12 cellular contexts compared by ENCODE assay signal in the genomic region with DNA sequence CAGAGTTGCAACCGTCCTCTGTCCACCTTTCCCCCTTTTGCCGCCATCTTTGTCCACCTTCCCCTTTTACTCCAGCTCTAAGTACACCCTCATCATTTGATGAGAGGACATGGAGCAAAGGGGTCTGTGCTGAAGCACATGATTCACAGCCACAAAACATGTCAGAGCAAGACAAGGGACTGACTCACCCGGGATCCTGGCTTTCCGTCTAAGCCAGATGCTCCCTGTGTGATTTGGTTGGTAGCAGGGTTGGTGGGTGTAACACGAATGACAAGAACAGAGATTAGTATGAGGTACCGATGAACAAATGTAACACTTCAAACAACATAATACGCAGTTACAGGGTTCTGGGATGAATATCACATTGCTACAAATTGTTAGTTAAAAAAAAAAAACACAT.
DNase-seq lines count a peak whose midpoint lies in the region; ATAC-seq, FAIRE-seq and TF ChIP-seq lines count a peak whose summit lies in the region.
"Had no signal": no experiment of that assay in that cellular context is flagged by ENCODE, and none has a peak within 500 bp of the region (broad histone marks: within the 10 kb centered on the region; RNA-seq: fewer than 3 reads in every experiment).

No MANE protein-coding gene starts in this region.

- intact Hi-C loops in cardiac septum (cut with DNase I), result loop anchor here (2.0 to 10.0 kb wide), 2 partner anchors 461 to 573 kb away; no protein-coding TSS in a partner anchor
- intact Hi-C loops in right lobe of liver (cut with DNase I), result no loop called here

- H3K27me3 ChIP-seq in astrocyte (ENCODE audit: insufficient read depth, low read length) (no peaks in the 10 kb centered on the region), right lobe of liver (no peaks in the 10 kb centered on the region), endodermal cell (ENCODE audit: control insufficient read depth, insufficient read depth, low read length, poor library complexity, severe bottlenecking) (peaks cover 37% of the 10 kb centered on the region)
- H3K27me3 ChIP-seq: transverse colon had no signal

- WGBS in right lobe of liver (ENCODE audit: insufficient coverage, low coverage, low lambda C conversion rate, missing lambda C conversion rate), result 66% methylated on average over 7 of the region's 7 CpGs
- 93 to 100% methylated on average over 1 to 7 of the region's 7 CpGs for WGBS in endodermal cell (ENCODE audit: insufficient coverage in 1 of 2, insufficient read length in 1 of 2), 2 experiments

- peak overlapping the region; percentile 63 for H3K9ac ChIP-seq in astrocyte (ENCODE audit: low read length)
- no peak overlapping the region for H3K9ac ChIP-seq in endodermal cell (ENCODE audit: extremely low read depth, low read length, poor library complexity, severe bottlenecking)

- H3K4me3 Mint-ChIP-seq in astrocyte (ENCODE audit: unreplicated experiment), result no peak overlapping the region
- no peak overlapping the region for H3K4me3 Mint-ChIP-seq in glutamatergic neuron (ENCODE audit: unreplicated experiment)
- H3K4me3 Mint-ChIP-seq in endodermal cell, result no peak overlapping the region

- no peak for ATAC-seq in right lobe of liver

- H3K36me3 Mint-ChIP-seq in astrocyte (ENCODE audit: low read depth, unreplicated experiment), result no peaks in the 10 kb centered on the region
- H3K36me3 Mint-ChIP-seq in glutamatergic neuron (ENCODE audit: unreplicated experiment), result no peaks in the 10 kb centered on the region
- no peaks in the 10 kb centered on the region for H3K36me3 Mint-ChIP-seq in endodermal cell (ENCODE audit: low read depth)

- peak; percentile 44 for DNase-seq in A172 (ENCODE audit: low spot score)
- peak; percentile 81 for DNase-seq in HS-5 (ENCODE audit: low read depth)
- peak; percentile 92 for DNase-seq in astrocyte (ENCODE audit: low read depth)
- no peak for DNase-seq in glutamatergic neuron
- no peak for DNase-seq in cardiac septum (ENCODE audit: low spot score)
- no peak for DNase-seq in right lobe of liver
- DNase-seq in D341Med (ENCODE audit: low spot score), result no peak
- no peak for DNase-seq in endodermal cell
- DNase-seq: left cardiac atrium, SHP77, transverse colon had no signal

- H3K36me3 ChIP-seq in astrocyte (ENCODE audit: insufficient read depth, low read length) (no peaks in the 10 kb centered on the region), right lobe of liver (no peaks in the 10 kb centered on the region), endodermal cell (ENCODE audit: control insufficient read depth, insufficient read depth, low read length) (no peaks in the 10 kb centered on the region)
- H3K36me3 ChIP-seq: transverse colon had no signal

- H3K27ac Mint-ChIP-seq in astrocyte (ENCODE audit: unreplicated experiment), result peak overlapping the region; percentile 97
- H3K27ac Mint-ChIP-seq in glutamatergic neuron (ENCODE audit: unreplicated experiment), result peak overlapping the region; percentile 44
- no peak overlapping the region for H3K27ac Mint-ChIP-seq in endodermal cell

- H3K4me1 ChIP-seq in astrocyte (ENCODE audit: insufficient read depth, low read length), result peaks cover 23% of the 10 kb centered on the region
- peaks cover 0 to under 1% (median 0%) of the 10 kb centered on the region in 4 donors for H3K4me1 ChIP-seq in right lobe of liver
- H3K4me1 ChIP-seq in endodermal cell (ENCODE audit: control insufficient read depth, insufficient read depth, low read length), result no peaks in the 10 kb centered on the region

- H3K27ac ChIP-seq in astrocyte (ENCODE audit: low read depth, low read length) (peak overlapping the region; percentile 62), right lobe of liver (no peak overlapping the region), endodermal cell (ENCODE audit: low read depth, low read length) (no peak overlapping the region)
- H3K27ac ChIP-seq: transverse colon had no signal

- H3K9me3 Mint-ChIP-seq in astrocyte (ENCODE audit: unreplicated experiment) (no peaks in the 10 kb centered on the region), glutamatergic neuron (ENCODE audit: unreplicated experiment) (no peaks in the 10 kb centered on the region), endodermal cell (no peaks in the 10 kb centered on the region)
- H3K9me3 Mint-ChIP-seq: nephron had no signal

- peak overlapping the region; percentile 62 for H3K4me2 ChIP-seq in astrocyte (ENCODE audit: low read length)

- peak overlapping the region; percentile 65 for H2AFZ ChIP-seq in astrocyte (ENCODE audit: low read depth, low read length)

- H3K79me2 ChIP-seq in astrocyte (ENCODE audit: insufficient read depth, low read length), result no peaks in the 10 kb centered on the region

- H3K4me1 Mint-ChIP-seq in astrocyte (ENCODE audit: low read depth, unreplicated experiment) (peaks cover 25% of the 10 kb centered on the region), glutamatergic neuron (ENCODE audit: low read depth, unreplicated experiment) (peaks cover 5% of the 10 kb centered on the region), endodermal cell (peaks cover 5% of the 10 kb centered on the region)

- TF ChIP-seq CTCF in astrocyte (IDR thresholded peaks at IDR 0.05; ENCODE audit: insufficient read depth, low read depth, low read length) (no peak), glutamatergic neuron (IDR thresholded peaks at IDR 0.05; ENCODE audit: partially characterized antibody, unreplicated experiment) (no peak), right lobe of liver (IDR thresholded peaks at IDR 0.05) (no peak), endodermal cell (conservative IDR thresholded peaks at IDR 0.05) (no peak)

- no peak for TF ChIP-seq POLR2A in right lobe of liver (IDR thresholded peaks at IDR 0.05)

- H3K9me3 ChIP-seq in astrocyte (ENCODE audit: insufficient read depth, low read depth, low read length) (no peaks in the 10 kb centered on the region), right lobe of liver (no peaks in the 10 kb centered on the region), endodermal cell (ENCODE audit: control insufficient read depth, low read length) (no peaks in the 10 kb centered on the region)
- H3K9me3 ChIP-seq: transverse colon had no signal

- peak; percentile 78 for FAIRE-seq in astrocyte (lab: Jason Lieb, UNC)

- H3K4me3 ChIP-seq in astrocyte (ENCODE audit: insufficient read depth, low read depth, low read length) (no peak overlapping the region), right lobe of liver (no peak overlapping the region), endodermal cell (ENCODE audit: low read length) (no peak overlapping the region)
- H3K4me3 ChIP-seq: transverse colon had no signal

- H4K20me1 ChIP-seq in astrocyte (ENCODE audit: insufficient read depth, low read length), result no peaks in the 10 kb centered on the region

- no peaks in the 10 kb centered on the region for H3K27me3 Mint-ChIP-seq in astrocyte (ENCODE audit: low read depth, unreplicated experiment)
- H3K27me3 Mint-ChIP-seq in glutamatergic neuron (ENCODE audit: unreplicated experiment), result no peaks in the 10 kb centered on the region
- H3K27me3 Mint-ChIP-seq in endodermal cell (ENCODE audit: insufficient read depth), result peaks cover 18% of the 10 kb centered on the region

Comparison
In these comparisons a context has a peak if more than half of its experiments do, and no peak if none do; other contexts are left out.
1. DNase-seq: peak in A172 (single experiment), HS-5 (single experiment) and astrocyte (single experiment); none in glutamatergic neuron (single experiment), cardiac septum (single experiment), right lobe of liver (0 of 3), D341Med (single experiment) and endodermal cell (single experiment).